1 cellular context compared by ENCODE assay signal in the genomic region with DNA sequence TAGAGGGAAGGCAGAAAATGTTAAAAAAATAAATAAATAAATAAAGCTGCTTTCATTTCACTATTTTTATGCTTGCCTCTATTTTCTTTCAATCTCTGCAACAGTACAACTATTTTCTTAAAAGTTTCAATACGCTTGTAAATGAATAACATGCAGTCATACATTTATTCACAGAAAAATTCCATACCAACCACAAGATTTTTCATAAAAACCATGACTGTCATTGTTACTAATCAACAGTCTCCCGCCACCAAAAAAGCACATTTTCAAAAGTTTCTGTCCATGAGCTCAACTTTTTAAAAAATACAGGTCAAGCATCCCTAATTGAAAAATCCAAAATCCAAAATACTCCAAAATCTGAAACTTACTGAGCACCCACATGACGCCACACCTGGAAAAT.
TF ChIP-seq lines count a peak whose summit lies in the region.

No MANE protein-coding gene starts in this region.

TF ChIP-seq in SK-N-SH treated with all-trans-retinoic acid at 6 μM for 48 hours, 23 proteins besides CTCF, POLR2A, EP300 and RAD21:
- TF ChIP-seq, protein P1, sequence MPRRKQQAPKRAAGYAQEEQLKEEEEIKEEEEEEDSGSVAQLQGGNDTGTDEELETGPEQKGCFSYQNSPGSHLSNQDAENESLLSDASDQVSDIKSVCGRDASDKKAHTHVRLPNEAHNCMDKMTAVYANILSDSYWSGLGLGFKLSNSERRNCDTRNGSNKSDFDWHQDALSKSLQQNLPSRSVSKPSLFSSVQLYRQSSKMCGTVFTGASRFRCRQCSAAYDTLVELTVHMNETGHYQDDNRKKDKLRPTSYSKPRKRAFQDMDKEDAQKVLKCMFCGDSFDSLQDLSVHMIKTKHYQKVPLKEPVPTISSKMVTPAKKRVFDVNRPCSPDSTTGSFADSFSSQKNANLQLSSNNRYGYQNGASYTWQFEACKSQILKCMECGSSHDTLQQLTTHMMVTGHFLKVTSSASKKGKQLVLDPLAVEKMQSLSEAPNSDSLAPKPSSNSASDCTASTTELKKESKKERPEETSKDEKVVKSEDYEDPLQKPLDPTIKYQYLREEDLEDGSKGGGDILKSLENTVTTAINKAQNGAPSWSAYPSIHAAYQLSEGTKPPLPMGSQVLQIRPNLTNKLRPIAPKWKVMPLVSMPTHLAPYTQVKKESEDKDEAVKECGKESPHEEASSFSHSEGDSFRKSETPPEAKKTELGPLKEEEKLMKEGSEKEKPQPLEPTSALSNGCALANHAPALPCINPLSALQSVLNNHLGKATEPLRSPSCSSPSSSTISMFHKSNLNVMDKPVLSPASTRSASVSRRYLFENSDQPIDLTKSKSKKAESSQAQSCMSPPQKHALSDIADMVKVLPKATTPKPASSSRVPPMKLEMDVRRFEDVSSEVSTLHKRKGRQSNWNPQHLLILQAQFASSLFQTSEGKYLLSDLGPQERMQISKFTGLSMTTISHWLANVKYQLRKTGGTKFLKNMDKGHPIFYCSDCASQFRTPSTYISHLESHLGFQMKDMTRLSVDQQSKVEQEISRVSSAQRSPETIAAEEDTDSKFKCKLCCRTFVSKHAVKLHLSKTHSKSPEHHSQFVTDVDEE (CRISPR knock-in tag; IDR thresholded peaks at IDR 0.05) = no peak
- TF ChIP-seq, protein P2, sequence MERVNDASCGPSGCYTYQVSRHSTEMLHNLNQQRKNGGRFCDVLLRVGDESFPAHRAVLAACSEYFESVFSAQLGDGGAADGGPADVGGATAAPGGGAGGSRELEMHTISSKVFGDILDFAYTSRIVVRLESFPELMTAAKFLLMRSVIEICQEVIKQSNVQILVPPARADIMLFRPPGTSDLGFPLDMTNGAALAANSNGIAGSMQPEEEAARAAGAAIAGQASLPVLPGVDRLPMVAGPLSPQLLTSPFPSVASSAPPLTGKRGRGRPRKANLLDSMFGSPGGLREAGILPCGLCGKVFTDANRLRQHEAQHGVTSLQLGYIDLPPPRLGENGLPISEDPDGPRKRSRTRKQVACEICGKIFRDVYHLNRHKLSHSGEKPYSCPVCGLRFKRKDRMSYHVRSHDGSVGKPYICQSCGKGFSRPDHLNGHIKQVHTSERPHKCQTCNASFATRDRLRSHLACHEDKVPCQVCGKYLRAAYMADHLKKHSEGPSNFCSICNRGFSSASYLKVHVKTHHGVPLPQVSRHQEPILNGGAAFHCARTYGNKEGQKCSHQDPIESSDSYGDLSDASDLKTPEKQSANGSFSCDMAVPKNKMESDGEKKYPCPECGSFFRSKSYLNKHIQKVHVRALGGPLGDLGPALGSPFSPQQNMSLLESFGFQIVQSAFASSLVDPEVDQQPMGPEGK (CRISPR knock-in tag; IDR thresholded peaks at IDR 0.05; ENCODE audit: borderline replicate concordance) = no peak
- TF ChIP-seq SNAI2 (CRISPR knock-in tag; IDR thresholded peaks at IDR 0.05) (no peak), ISL1 (CRISPR knock-in tag; IDR thresholded peaks at IDR 0.05) (no peak), ZNF70 (CRISPR knock-in tag; IDR thresholded peaks at IDR 0.05) (no peak), TOX (CRISPR knock-in tag; IDR thresholded peaks at IDR 0.05; ENCODE audit: borderline replicate concordance) (no peak), CSDC2 (CRISPR knock-in tag; IDR thresholded peaks at IDR 0.05) (no peak), ZFP3 (CRISPR knock-in tag; IDR thresholded peaks at IDR 0.05) (no peak), ZNF565 (CRISPR knock-in tag; conservative IDR thresholded peaks at IDR 0.05; ENCODE audit: low read depth) (no peak), ARNTL (CRISPR knock-in tag; IDR thresholded peaks at IDR 0.05; ENCODE audit: borderline replicate concordance, low read depth) (no peak), ESRRG (CRISPR knock-in tag; IDR thresholded peaks at IDR 0.05) (no peak), OSR1 (CRISPR knock-in tag; IDR thresholded peaks at IDR 0.05) (no peak), BACH2 (CRISPR knock-in tag; IDR thresholded peaks at IDR 0.05; ENCODE audit: borderline replicate concordance) (no peak), ZFP30 (CRISPR knock-in tag; IDR thresholded peaks at IDR 0.05) (no peak), PPARA (CRISPR knock-in tag; IDR thresholded peaks at IDR 0.05; ENCODE audit: borderline replicate concordance) (no peak), TCF4 (CRISPR knock-in tag; IDR thresholded peaks at IDR 0.05; ENCODE audit: borderline replicate concordance) (no peak)
- TF ChIP-seq, protein P3, sequence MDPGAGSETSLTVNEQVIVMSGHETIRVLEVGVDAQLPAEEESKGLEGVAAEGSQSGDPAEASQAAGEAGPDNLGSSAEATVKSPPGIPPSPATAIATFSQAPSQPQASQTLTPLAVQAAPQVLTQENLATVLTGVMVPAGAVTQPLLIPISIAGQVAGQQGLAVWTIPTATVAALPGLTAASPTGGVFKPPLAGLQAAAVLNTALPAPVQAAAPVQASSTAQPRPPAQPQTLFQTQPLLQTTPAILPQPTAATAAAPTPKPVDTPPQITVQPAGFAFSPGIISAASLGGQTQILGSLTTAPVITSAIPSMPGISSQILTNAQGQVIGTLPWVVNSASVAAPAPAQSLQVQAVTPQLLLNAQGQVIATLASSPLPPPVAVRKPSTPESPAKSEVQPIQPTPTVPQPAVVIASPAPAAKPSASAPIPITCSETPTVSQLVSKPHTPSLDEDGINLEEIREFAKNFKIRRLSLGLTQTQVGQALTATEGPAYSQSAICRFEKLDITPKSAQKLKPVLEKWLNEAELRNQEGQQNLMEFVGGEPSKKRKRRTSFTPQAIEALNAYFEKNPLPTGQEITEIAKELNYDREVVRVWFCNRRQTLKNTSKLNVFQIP (CRISPR knock-in tag; IDR thresholded peaks at IDR 0.05; ENCODE audit: borderline replicate concordance, low read depth) = no peak
- TF ChIP-seq, protein P4, sequence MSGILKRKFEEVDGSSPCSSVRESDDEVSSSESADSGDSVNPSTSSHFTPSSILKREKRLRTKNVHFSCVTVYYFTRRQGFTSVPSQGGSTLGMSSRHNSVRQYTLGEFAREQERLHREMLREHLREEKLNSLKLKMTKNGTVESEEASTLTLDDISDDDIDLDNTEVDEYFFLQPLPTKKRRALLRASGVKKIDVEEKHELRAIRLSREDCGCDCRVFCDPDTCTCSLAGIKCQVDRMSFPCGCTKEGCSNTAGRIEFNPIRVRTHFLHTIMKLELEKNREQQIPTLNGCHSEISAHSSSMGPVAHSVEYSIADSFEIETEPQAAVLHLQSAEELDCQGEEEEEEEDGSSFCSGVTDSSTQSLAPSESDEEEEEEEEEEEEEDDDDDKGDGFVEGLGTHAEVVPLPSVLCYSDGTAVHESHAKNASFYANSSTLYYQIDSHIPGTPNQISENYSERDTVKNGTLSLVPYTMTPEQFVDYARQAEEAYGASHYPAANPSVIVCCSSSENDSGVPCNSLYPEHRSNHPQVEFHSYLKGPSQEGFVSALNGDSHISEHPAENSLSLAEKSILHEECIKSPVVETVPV (CRISPR knock-in tag; IDR thresholded peaks at IDR 0.05) = no peak
- TF ChIP-seq, protein P5, sequence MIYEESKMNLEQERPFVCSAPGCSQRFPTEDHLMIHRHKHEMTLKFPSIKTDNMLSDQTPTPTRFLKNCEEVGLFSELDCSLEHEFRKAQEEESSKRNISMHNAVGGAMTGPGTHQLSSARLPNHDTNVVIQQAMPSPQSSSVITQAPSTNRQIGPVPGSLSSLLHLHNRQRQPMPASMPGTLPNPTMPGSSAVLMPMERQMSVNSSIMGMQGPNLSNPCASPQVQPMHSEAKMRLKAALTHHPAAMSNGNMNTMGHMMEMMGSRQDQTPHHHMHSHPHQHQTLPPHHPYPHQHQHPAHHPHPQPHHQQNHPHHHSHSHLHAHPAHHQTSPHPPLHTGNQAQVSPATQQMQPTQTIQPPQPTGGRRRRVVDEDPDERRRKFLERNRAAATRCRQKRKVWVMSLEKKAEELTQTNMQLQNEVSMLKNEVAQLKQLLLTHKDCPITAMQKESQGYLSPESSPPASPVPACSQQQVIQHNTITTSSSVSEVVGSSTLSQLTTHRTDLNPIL (CRISPR knock-in tag; IDR thresholded peaks at IDR 0.05; ENCODE audit: low read depth) = no peak
